In the genomic region with DNA sequence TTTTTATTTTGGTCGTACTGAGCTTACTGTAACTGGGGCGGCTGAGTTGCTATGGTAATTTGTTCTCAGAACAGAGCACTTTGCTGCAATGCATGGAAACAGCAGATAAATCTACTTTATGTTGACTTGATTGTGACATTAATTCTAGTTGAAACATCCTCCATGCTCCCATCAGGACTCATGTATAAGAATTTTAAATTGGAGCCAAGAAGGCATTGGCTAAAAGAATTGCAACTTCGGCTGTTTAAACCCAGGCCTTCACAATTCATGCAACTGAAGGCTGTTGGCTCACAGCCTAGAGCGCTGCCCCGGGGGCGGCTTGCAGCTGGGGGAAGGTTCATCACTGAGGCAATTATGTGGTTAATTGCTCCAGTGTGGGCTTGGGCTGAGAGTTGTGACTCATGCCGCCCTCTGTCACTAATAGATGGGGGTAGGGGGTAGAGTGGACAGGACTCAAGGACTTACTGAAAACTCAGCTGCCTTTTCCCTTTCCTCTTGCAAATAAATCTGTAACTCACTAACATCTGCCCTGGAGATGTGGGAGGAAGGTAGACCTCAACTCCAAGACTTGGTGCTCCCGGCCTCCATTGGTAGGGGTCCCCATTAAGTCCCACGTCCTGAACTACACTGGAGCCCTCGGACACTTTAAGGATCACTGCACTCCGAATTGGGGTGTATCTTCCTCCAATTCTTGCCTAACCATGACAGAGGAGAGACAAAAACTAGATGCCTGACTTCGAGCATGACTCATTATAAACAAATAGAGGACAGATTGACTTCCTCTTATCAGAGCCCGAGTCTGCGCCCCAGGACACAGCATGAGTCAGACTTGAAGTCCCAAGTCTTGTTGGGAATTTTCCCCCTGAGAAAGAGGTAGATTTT, we compare ENCODE assay signal across 1 cellular context.
TF ChIP-seq lines count a peak whose summit lies in the region.

No MANE protein-coding gene starts in this region.

TF ChIP-seq in HepG2, 621 proteins besides CTCF, POLR2A, EP300 and RAD21 (continued from another document and continues in another):
- TF ChIP-seq MLXIP (CRISPR knock-in tag; IDR thresholded peaks at IDR 0.05; ENCODE audit: borderline replicate concordance) (no peak), ZFX (CRISPR knock-in tag; IDR thresholded peaks at IDR 0.05; ENCODE audit: low read depth) (0 out of 2 replicates have a peak, but pooled peaks have one; percentile 43), ZNF879 (CRISPR knock-in tag; IDR thresholded peaks at IDR 0.05) (no peak), ZNF577 (CRISPR knock-in tag; IDR thresholded peaks at IDR 0.05; ENCODE audit: borderline replicate concordance, low read depth) (no peak), ZSCAN20 (CRISPR knock-in tag; IDR thresholded peaks at IDR 0.05; ENCODE audit: borderline replicate concordance) (no peak), MAFK (conservative IDR thresholded peaks at IDR 0.05 in 1 of 2, IDR thresholded peaks at IDR 0.05 in 1 of 2; ENCODE audit: low read length in 2 of 2) (no peak; a peak in 1 of 4 replicates), ZNF775 (CRISPR knock-in tag; IDR thresholded peaks at IDR 0.05; ENCODE audit: borderline replicate concordance) (no peak), ZFP62 (CRISPR knock-in tag; IDR thresholded peaks at IDR 0.05) (no peak), SP4 (CRISPR knock-in tag; IDR thresholded peaks at IDR 0.05) (no peak), ZNF282 (IDR thresholded peaks at IDR 0.05; ENCODE audit: partially characterized antibody) (no peak), TOE1 (CRISPR knock-in tag; IDR thresholded peaks at IDR 0.05) (no peak), TEAD2 (CRISPR knock-in tag; IDR thresholded peaks at IDR 0.05) (no peak), PHF21A (CRISPR knock-in tag; IDR thresholded peaks at IDR 0.05) (no peak), CREM (IDR thresholded peaks at IDR 0.05) (peak; percentile 43), CREM (CRISPR knock-in tag; IDR thresholded peaks at IDR 0.05) (no peak), MLLT10 (CRISPR knock-in tag; IDR thresholded peaks at IDR 0.05) (no peak), ZNF34 (CRISPR knock-in tag; IDR thresholded peaks at IDR 0.05; ENCODE audit: borderline replicate concordance) (no peak), ZNF569 (CRISPR knock-in tag; IDR thresholded peaks at IDR 0.05; ENCODE audit: borderline replicate concordance) (no peak), ZNF724P (CRISPR knock-in tag; IDR thresholded peaks at IDR 0.05; ENCODE audit: borderline replicate concordance) (no peak), ZNF660 (CRISPR knock-in tag; IDR thresholded peaks at IDR 0.05; ENCODE audit: borderline replicate concordance, low read depth) (no peak), GPN1 (CRISPR knock-in tag; IDR thresholded peaks at IDR 0.05; ENCODE audit: borderline replicate concordance) (no peak), ZFP90 (CRISPR knock-in tag; IDR thresholded peaks at IDR 0.05; ENCODE audit: borderline replicate concordance) (0 out of 2 replicates have a peak, but pooled peaks have one; percentile 52), ZNF33A (CRISPR knock-in tag; IDR thresholded peaks at IDR 0.05; ENCODE audit: borderline replicate concordance) (no peak), HNF4A (CRISPR knock-in tag; IDR thresholded peaks at IDR 0.05) (no peak), RFX3 (CRISPR knock-in tag; IDR thresholded peaks at IDR 0.05) (no peak), EED (CRISPR knock-in tag; IDR thresholded peaks at IDR 0.05) (no peak), TBP (CRISPR knock-in tag; IDR thresholded peaks at IDR 0.05) (0 out of 2 replicates have a peak, but pooled peaks have one; percentile 48), NFE2L1 (CRISPR knock-in tag; IDR thresholded peaks at IDR 0.05; ENCODE audit: borderline replicate concordance) (no peak), FIP1L1 (IDR thresholded peaks at IDR 0.05; ENCODE audit: borderline replicate concordance, insufficient read depth, low read depth, low read length) (no peak), TCF7 (IDR thresholded peaks at IDR 0.05; ENCODE audit: low read depth) (peak; percentile 27; the same call in 1 of the 2 replicates), GLI4 (CRISPR knock-in tag; IDR thresholded peaks at IDR 0.05; ENCODE audit: borderline replicate concordance) (peak; percentile 71; the same call in 1 of the 2 replicates), MIXL1 (CRISPR knock-in tag; IDR thresholded peaks at IDR 0.05) (peak; percentile 59; the same call in 1 of the 2 replicates), NR0B2 (CRISPR knock-in tag; IDR thresholded peaks at IDR 0.05) (no peak), ZNF792 (CRISPR knock-in tag; IDR thresholded peaks at IDR 0.05) (no peak), WIZ (CRISPR knock-in tag; IDR thresholded peaks at IDR 0.05) (0 out of 2 replicates have a peak, but pooled peaks have one; percentile 65), THYN1 (CRISPR knock-in tag; IDR thresholded peaks at IDR 0.05; ENCODE audit: borderline replicate concordance, low read depth) (no peak), ZNF207 (IDR thresholded peaks at IDR 0.05; ENCODE audit: borderline replicate concordance) (no peak), ZNF253 (CRISPR knock-in tag; IDR thresholded peaks at IDR 0.05; ENCODE audit: borderline replicate concordance) (no peak), U2AF1 (optimal IDR thresholded peaks at IDR 0.05; ENCODE audit: low read depth, low read length) (no peak), HNRNPL (IDR thresholded peaks at IDR 0.05; ENCODE audit: low read depth, low read length) (no peak), PLRG1 (conservative IDR thresholded peaks at IDR 0.05) (no peak), PCBP2 (optimal IDR thresholded peaks at IDR 0.05; ENCODE audit: low read depth, low read length, poor library complexity, severe bottlenecking) (no peak), ZBTB26 (CRISPR knock-in tag; IDR thresholded peaks at IDR 0.05; ENCODE audit: borderline replicate concordance) (no peak; the same call in 1 of the 2 replicates), PATZ1 (CRISPR knock-in tag; IDR thresholded peaks at IDR 0.05) (peak; percentile 78), ZMAT3 (CRISPR knock-in tag; conservative IDR thresholded peaks at IDR 0.05) (peak; percentile 44; the same call in 1 of the 2 replicates)
- TF ChIP-seq, protein P1, sequence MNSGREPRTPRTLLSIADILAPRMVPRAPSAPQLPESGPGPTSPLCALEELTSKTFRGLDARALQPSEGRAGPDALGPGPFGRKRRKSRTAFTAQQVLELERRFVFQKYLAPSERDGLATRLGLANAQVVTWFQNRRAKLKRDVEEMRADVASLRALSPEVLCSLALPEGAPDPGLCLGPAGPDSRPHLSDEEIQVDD (CRISPR knock-in tag; IDR thresholded peaks at IDR 0.05; ENCODE audit: borderline replicate concordance): no peak
- TF ChIP-seq, protein P2, sequence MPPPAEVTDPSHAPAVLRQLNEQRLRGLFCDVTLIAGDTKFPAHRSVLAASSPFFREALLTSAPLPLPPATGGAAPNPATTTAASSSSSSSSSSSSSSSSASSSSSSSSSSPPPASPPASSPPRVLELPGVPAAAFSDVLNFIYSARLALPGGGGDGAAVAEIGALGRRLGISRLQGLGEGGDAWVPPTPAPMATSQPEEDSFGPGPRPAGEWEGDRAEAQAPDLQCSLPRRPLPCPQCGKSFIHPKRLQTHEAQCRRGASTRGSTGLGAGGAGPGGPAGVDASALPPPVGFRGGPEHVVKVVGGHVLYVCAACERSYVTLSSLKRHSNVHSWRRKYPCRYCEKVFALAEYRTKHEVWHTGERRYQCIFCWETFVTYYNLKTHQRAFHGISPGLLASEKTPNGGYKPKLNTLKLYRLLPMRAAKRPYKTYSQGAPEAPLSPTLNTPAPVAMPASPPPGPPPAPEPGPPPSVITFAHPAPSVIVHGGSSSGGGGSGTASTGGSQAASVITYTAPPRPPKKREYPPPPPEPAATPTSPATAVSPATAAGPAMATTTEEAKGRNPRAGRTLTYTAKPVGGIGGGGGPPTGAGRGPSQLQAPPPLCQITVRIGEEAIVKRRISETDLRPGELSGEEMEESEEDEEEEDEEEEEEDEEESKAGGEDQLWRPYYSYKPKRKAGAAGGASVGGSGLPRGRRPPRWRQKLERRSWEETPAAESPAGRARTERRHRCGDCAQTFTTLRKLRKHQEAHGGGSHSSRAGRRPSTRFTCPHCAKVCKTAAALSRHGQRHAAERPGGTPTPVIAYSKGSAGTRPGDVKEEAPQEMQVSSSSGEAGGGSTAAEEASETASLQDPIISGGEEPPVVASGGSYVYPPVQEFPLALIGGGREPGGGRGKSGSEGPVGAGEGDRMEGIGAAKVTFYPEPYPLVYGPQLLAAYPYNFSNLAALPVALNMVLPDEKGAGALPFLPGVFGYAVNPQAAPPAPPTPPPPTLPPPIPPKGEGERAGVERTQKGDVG (CRISPR knock-in tag; IDR thresholded peaks at IDR 0.05; ENCODE audit: borderline replicate concordance): no peak
- TF ChIP-seq, protein P3, sequence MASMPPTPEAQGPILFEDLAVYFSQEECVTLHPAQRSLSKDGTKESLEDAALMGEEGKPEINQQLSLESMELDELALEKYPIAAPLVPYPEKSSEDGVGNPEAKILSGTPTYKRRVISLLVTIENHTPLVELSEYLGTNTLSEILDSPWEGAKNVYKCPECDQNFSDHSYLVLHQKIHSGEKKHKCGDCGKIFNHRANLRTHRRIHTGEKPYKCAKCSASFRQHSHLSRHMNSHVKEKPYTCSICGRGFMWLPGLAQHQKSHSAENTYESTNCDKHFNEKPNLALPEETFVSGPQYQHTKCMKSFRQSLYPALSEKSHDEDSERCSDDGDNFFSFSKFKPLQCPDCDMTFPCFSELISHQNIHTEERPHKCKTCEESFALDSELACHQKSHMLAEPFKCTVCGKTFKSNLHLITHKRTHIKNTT (CRISPR knock-in tag; IDR thresholded peaks at IDR 0.05): no peak
- TF ChIP-seq, protein P4, sequence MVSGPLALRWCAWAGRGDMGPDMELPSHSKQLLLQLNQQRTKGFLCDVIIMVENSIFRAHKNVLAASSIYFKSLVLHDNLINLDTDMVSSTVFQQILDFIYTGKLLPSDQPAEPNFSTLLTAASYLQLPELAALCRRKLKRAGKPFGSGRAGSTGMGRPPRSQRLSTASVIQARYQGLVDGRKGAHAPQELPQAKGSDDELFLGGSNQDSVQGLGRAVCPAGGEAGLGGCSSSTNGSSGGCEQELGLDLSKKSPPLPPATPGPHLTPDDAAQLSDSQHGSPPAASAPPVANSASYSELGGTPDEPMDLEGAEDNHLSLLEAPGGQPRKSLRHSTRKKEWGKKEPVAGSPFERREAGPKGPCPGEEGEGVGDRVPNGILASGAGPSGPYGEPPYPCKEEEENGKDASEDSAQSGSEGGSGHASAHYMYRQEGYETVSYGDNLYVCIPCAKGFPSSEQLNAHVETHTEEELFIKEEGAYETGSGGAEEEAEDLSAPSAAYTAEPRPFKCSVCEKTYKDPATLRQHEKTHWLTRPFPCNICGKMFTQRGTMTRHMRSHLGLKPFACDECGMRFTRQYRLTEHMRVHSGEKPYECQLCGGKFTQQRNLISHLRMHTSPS (CRISPR knock-in tag; IDR thresholded peaks at IDR 0.05; ENCODE audit: low read depth): no peak
- TF ChIP-seq, protein P5, sequence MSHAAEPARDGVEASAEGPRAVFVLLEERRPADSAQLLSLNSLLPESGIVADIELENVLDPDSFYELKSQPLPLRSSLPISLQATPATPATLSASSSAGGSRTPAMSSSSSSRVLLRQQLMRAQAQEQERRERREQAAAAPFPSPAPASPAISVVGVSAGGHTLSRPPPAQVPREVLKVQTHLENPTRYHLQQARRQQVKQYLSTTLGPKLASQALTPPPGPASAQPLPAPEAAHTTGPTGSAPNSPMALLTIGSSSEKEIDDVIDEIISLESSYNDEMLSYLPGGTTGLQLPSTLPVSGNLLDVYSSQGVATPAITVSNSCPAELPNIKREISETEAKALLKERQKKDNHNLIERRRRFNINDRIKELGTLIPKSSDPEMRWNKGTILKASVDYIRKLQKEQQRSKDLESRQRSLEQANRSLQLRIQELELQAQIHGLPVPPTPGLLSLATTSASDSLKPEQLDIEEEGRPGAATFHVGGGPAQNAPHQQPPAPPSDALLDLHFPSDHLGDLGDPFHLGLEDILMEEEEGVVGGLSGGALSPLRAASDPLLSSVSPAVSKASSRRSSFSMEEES (CRISPR knock-in tag; IDR thresholded peaks at IDR 0.05): no peak
